Comparison of ENCODE assay signal across 1 cellular context in the genomic region with DNA sequence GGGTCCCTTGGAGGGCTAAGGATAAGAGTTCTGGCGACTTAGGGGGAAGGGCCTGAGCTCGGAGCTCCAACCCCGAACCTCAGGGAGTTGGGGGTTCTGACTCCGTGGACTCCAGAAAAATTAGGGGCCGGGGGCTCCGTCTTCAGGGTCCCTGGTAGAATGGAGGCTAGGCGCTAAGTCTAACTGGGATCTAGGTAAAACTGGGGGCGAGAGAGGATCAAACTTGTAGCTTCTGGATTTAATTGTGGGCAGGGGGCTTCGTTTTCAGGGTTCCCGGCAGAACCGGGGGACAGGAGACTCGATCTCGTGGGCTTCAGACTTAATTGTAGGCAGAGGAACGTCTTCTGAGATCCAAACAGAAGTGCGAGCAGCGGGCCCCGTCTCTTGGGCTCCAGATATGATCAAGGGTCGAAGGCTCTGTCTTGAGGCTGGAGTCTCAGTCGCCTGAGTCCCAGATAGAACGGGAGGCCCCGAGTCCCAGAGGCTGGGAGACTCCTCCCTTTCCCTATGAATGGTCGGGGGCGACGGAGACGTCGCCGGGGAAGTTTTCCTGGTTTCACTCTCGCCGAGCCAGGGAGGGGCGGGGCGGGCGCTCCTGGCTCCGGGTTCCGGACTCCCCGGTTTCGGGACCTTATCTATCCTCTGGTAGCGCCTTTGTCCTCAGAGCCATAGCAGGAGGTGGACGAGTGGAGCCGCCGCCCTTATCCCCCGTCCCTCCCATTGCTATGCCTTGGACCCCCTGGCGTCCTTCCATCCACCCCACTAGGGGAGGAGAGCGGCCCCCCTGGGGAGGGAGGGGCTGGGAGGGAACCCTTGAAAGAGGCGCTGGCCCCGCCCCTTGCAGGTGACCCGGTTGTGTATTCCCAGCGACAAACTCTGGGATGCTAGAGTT.
TF ChIP-seq lines count a peak whose summit lies in the region.

No MANE protein-coding gene starts in this region.

TF ChIP-seq in liver, 16 proteins besides CTCF, POLR2A, EP300 and RAD21 (continued from another document):
- TF ChIP-seq, protein P1, sequence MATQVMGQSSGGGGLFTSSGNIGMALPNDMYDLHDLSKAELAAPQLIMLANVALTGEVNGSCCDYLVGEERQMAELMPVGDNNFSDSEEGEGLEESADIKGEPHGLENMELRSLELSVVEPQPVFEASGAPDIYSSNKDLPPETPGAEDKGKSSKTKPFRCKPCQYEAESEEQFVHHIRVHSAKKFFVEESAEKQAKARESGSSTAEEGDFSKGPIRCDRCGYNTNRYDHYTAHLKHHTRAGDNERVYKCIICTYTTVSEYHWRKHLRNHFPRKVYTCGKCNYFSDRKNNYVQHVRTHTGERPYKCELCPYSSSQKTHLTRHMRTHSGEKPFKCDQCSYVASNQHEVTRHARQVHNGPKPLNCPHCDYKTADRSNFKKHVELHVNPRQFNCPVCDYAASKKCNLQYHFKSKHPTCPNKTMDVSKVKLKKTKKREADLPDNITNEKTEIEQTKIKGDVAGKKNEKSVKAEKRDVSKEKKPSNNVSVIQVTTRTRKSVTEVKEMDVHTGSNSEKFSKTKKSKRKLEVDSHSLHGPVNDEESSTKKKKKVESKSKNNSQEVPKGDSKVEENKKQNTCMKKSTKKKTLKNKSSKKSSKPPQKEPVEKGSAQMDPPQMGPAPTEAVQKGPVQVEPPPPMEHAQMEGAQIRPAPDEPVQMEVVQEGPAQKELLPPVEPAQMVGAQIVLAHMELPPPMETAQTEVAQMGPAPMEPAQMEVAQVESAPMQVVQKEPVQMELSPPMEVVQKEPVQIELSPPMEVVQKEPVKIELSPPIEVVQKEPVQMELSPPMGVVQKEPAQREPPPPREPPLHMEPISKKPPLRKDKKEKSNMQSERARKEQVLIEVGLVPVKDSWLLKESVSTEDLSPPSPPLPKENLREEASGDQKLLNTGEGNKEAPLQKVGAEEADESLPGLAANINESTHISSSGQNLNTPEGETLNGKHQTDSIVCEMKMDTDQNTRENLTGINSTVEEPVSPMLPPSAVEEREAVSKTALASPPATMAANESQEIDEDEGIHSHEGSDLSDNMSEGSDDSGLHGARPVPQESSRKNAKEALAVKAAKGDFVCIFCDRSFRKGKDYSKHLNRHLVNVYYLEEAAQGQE (IDR thresholded peaks at IDR 0.05) = no peak
- TF ChIP-seq, protein P2, sequence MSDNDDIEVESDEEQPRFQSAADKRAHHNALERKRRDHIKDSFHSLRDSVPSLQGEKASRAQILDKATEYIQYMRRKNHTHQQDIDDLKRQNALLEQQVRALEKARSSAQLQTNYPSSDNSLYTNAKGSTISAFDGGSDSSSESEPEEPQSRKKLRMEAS (IDR thresholded peaks at IDR 0.05) = no peak
- TF ChIP-seq, protein P3, sequence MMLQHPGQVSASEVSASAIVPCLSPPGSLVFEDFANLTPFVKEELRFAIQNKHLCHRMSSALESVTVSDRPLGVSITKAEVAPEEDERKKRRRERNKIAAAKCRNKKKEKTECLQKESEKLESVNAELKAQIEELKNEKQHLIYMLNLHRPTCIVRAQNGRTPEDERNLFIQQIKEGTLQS (IDR thresholded peaks at IDR 0.05) = no peak
